Comparison of ENCODE assay signal across 8 cellular contexts in the genomic region with DNA sequence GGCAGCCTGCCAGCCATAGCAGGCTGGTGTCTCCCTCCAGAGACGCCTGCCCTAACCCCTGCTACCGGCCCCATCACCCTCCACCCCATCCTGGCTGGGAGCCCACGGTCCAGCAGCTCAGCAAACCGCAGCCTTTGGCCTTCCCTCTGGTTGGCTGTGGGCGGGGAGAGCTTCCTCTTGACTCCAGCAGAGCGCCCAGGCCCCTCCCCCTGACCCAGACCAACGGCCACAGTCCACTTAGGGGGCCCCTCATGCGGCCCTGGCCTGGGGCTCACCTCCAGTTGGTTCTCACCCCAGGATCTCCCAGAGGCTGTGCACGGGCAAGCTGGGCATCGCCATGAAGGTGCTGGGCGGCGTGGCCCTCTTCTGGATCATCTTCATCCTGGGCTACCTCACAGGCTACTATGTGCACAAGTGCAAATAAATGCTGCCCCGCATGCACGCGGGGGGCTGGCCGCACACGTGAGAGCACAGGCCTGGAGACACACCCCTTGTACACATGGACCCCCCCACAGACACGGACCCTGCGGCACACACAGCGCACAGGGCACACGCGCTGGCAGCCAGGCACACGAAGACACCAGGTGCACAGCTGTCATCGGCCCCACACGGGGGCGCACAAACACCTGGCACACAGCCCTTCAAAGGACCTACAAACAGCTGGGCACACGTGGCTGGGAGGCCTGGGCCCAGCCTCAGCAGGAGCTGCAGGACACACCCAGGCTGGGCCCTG. TPM values are rescaled to one million over a fixed set of nuclear protein-coding genes. Genes with fewer than 3 reads are reported as not detected.
DNase-seq lines count a peak whose midpoint lies in the region; ATAC-seq and TF ChIP-seq lines count a peak whose summit lies in the region.

No MANE protein-coding gene starts in this region.

- TF ChIP-seq CTCF in CD4-positive, alpha-beta T cell (IDR thresholded peaks at IDR 0.05): peak; percentile 52

- peak in 9 of 10 experiments; percentile 21 to 57 (median 40) for DNase-seq in CD4-positive, alpha-beta T cell
- DNase-seq in HCEC 1CT (peak; percentile 28), NOMO-1 treated with DMSO at 0.1 percent for 48 hours (lab: John Stamatoyannopoulos, UW; ENCODE audit: unreplicated experiment) (peak; percentile 42), germinal center (ENCODE audit: low spot score) (peak; percentile 84), renal cortical epithelial cell (ENCODE audit: low read depth) (peak; percentile 65), Kasumi-1 (lab: John Stamatoyannopoulos, UW) (no peak), KG1 (lab: John Stamatoyannopoulos, UW) (no peak)
- DNase-seq in activated T-cell treated with anti-CD3 and anti-CD28 coated beads, Interleukin-2, amount 50 U/mL, for 4 hours: peak; percentile 26

- no peaks in the 10 kb centered on the region for H3K27me3 ChIP-seq in CD4-positive, alpha-beta T cell (ENCODE audit: control insufficient read depth, insufficient read depth, low read length)

- intact Hi-C loops in CD4-positive, alpha-beta T cell (cut with DNase I, micrococcal nuclease): loop anchor here in 1 of 2 experiments (10.0 kb wide), 1 partner anchor 1251 kb away; a partner anchor contains a TSS

- H3K36me3 Mint-ChIP-seq in CD4-positive, alpha-beta T cell (ENCODE audit: low read depth): peaks cover 16% of the 10 kb centered on the region
- H3K36me3 Mint-ChIP-seq in activated T-cell treated with anti-CD3 and anti-CD28 coated beads, Interleukin-2, amount 50 U/mL, for 4 hours (ENCODE audit: insufficient read depth): peaks cover 10% of the 10 kb centered on the region

- H3K27ac ChIP-seq in CD4-positive, alpha-beta T cell (ENCODE audit: low read depth, low read length): no peak overlapping the region

- H3K27me3 Mint-ChIP-seq in CD4-positive, alpha-beta T cell: no peaks in the 10 kb centered on the region
- H3K27me3 Mint-ChIP-seq in activated T-cell treated with anti-CD3 and anti-CD28 coated beads, Interleukin-2, amount 50 U/mL, for 4 hours (ENCODE audit: low read depth): no peaks in the 10 kb centered on the region

- POLR2A ChIA-PET in CD4-positive, alpha-beta T cell (lab: Charles Lee): interaction anchor here (0.6 kb wide), 1 partner anchor 21 kb away, joined by 3 read pairs; a partner anchor contains a TSS

- no peaks in the 10 kb centered on the region for H3K9me3 ChIP-seq in CD4-positive, alpha-beta T cell (ENCODE audit: control insufficient read depth, low read length)

- ATAC-seq in CD4-positive, alpha-beta T cell (ENCODE audit: poor library complexity): peak; percentile 35
- ATAC-seq in activated T-cell treated with anti-CD3 and anti-CD28 coated beads, Interleukin-2, amount 50 U/mL, for 4 hours: peak; percentile 20 to 29

- CTCF ChIA-PET in CD4-positive, alpha-beta T cell (lab: Charles Lee): interaction anchor here (0.6 to 1.5 kb wide), 9 partner anchors 11 to 81 kb away, joined by 3 to 16 read pairs (median 3); a partner anchor contains a TSS

- no peaks in the 10 kb centered on the region for H3K9me3 Mint-ChIP-seq in CD4-positive, alpha-beta T cell
- no peaks in the 10 kb centered on the region for H3K9me3 Mint-ChIP-seq in activated T-cell treated with anti-CD3 and anti-CD28 coated beads, Interleukin-2, amount 50 U/mL, for 4 hours

- H3K4me1 Mint-ChIP-seq in CD4-positive, alpha-beta T cell (ENCODE audit: low read depth): peaks cover 5% of the 10 kb centered on the region
- H3K4me1 Mint-ChIP-seq in activated T-cell treated with anti-CD3 and anti-CD28 coated beads, Interleukin-2, amount 50 U/mL, for 4 hours (ENCODE audit: low read depth): peaks cover 13% of the 10 kb centered on the region

- H3K27ac Mint-ChIP-seq in CD4-positive, alpha-beta T cell: no peak overlapping the region

- H3K4me3 Mint-ChIP-seq in CD4-positive, alpha-beta T cell: peak overlapping the region; percentile 43
- H3K4me3 Mint-ChIP-seq in activated T-cell treated with anti-CD3 and anti-CD28 coated beads, Interleukin-2, amount 50 U/mL, for 4 hours: no peak overlapping the region

RNA-seq across cellular contexts. Expression of a gene that starts 3.1 kb away (rescaled TPM):
- total RNA-seq in CD4-positive, alpha-beta T cell: 1 to 10 TPM; 1.8 to 2.6 TPM
- 1 to 10 TPM; 1.7 to 2.0 (median 1.9) TPM for total RNA-seq in activated T-cell treated with anti-CD3 and anti-CD28 coated beads, Interleukin-2, amount 50 U/mL, for 4 hours
- 4.8 TPM in 1 of 2 replicates, not detected in the other for total RNA-seq in renal cortical epithelial cell

RNA-seq across cellular contexts. Expression of a gene that starts 20.6 kb away (rescaled TPM):
- 10 to 100 TPM; 30.1 to 32.0 TPM for total RNA-seq in CD4-positive, alpha-beta T cell
- total RNA-seq in activated T-cell treated with anti-CD3 and anti-CD28 coated beads, Interleukin-2, amount 50 U/mL, for 4 hours: 10 to 100 TPM; 47.0 to 53.0 (median 49.6) TPM
- 37.9 and 39.6 TPM in 2 replicates for total RNA-seq in renal cortical epithelial cell

RNA-seq across cellular contexts. Expression of a gene that starts 23.4 kb away (rescaled TPM):
- not detected for total RNA-seq in CD4-positive, alpha-beta T cell
- not detected for total RNA-seq in activated T-cell treated with anti-CD3 and anti-CD28 coated beads, Interleukin-2, amount 50 U/mL, for 4 hours
- total RNA-seq in renal cortical epithelial cell: not detected in 2 replicates

Comparison
In these comparisons a context has a peak if more than half of its experiments do, and no peak if none do; other contexts are left out.
1. DNase-seq: peak in CD4-positive, alpha-beta T cell (9 of 10), HCEC 1CT (single experiment), NOMO-1 treated with DMSO at 0.1 percent for 48 hours (single experiment), activated T-cell treated with anti-CD3 and anti-CD28 coated beads, Interleukin-2, amount 50 U/mL, for 4 hours (single experiment), germinal center (single experiment) and renal cortical epithelial cell (single experiment); none in Kasumi-1 (0 of 2) and KG1 (single experiment).